8 cellular contexts compared by ENCODE assay signal in the genomic region with DNA sequence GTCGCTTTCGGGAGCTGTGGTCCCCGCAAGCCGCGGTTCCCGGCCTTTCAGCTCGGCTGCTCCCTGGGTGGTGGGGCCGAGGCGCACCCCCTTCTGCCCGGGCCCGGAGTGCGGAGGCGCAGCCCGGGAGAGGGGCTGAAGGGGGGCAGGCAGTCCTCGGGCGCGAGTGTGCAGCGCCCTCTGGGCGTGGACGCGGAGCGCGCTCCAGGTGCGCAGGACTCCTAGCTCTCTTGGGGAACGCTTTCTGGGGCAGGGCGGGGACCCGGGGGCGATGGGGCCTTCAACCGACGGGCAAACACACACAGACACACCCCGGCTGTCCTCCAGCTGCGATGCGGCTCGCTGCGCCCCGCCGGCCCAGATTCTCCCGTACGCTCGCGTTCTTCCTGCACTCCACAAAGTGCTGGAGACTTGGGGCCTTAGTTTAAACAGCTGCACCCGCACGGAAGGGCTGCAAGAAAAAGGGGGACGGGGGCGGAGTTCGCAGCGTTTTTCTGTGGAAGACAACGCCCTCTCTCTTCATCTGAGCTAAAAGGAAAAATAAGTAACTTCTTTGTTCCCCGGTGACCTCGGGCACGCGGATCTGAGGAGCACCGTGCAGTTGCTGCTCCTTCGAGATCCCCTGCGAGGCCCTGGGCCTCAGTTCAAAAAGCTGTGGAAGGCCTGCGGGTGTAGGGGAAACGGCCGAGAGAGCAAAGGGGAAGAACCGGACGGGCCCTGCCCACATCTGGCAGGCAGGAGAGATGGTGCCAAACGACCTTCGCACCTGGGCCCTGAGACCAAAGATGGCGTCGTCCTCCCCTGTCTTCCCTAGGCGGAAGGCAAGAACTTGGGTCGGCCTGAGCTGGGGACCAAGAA. TPM values are rescaled to one million over a fixed set of nuclear protein-coding genes. Genes with fewer than 3 reads are reported as not detected.
A peak's percentile ranks its signal among the peaks of the same experiment; 100 is the strongest.
DNase-seq lines count a peak whose midpoint lies in the region; ATAC-seq, FAIRE-seq and TF ChIP-seq lines count a peak whose summit lies in the region.

No MANE protein-coding gene starts in this region.

- TF ChIP-seq CTCF in HEK293 (tag by site-specific recombination; IDR thresholded peaks at IDR 0.05) (peak; percentile 95), MM.1S (IDR thresholded peaks at IDR 0.05; ENCODE audit: low read length) (peak; percentile 72), endothelial cell of umbilical vein (IDR thresholded peaks at IDR 0.05; ENCODE audit: extremely low read depth in 1 of 2, insufficient read depth in 1 of 2, low read depth in 1 of 2, low read length in 2 of 2) (peak; percentile 25 to 65), mesothelial cell of epicardium (IDR thresholded peaks at IDR 0.05; ENCODE audit: unreplicated experiment) (no peak), thoracic aorta (IDR thresholded peaks at IDR 0.05) (peak; percentile 33)

- POLR2A ChIA-PET in activated CD4-positive, alpha-beta T cell treated with anti-CD3 and anti-CD28 coated beads for 36 hours (lab: Charles Lee): no interaction called here
- POLR2A ChIA-PET in HEK293 (lab: Yijun Ruan, JAX) (interaction anchor here (0.6 to 1.2 kb wide), 8 partner anchors 11 to 221 kb away, joined by 3 to 6 read pairs (median 4); partner anchors contain the start of gene RHOB), endothelial cell of umbilical vein (lab: Charles Lee) (no interaction called here)

- no peaks in the 10 kb centered on the region for H3K9me2 ChIP-seq in MM.1S (replicated peaks; ENCODE audit: insufficient read depth, low read length)

- peaks cover 3% of the 10 kb centered on the region for H3K4me1 Mint-ChIP-seq in activated CD4-positive, alpha-beta T cell treated with anti-CD3 and anti-CD28 coated beads for 36 hours
- no peaks in the 10 kb centered on the region for H3K4me1 Mint-ChIP-seq in T-helper 2 cell treated with Interferon-gamma antibody and Interleukin-4, amounts not matched to agents 5 μg/mL and 100 μg/mL, for 36 hours (ENCODE audit: low read depth)
- H3K4me1 Mint-ChIP-seq in mesothelial cell of epicardium: peaks cover 31% of the 10 kb centered on the region

- no peaks in the 10 kb centered on the region for H3K36me3 Mint-ChIP-seq in activated CD4-positive, alpha-beta T cell treated with anti-CD3 and anti-CD28 coated beads for 36 hours (ENCODE audit: low read depth)
- no peaks in the 10 kb centered on the region for H3K36me3 Mint-ChIP-seq in T-helper 2 cell treated with Interferon-gamma antibody and Interleukin-4, amounts not matched to agents 5 μg/mL and 100 μg/mL, for 36 hours (ENCODE audit: low read depth)
- no peaks in the 10 kb centered on the region for H3K36me3 Mint-ChIP-seq in mesothelial cell of epicardium

- peak overlapping the region; percentile 60 for H3K4me3 ChIP-seq in HEK293 (ENCODE audit: low read depth, low read length)
- H3K4me3 ChIP-seq in MM.1S (ENCODE audit: low read length): peak overlapping the region; percentile 92
- H3K4me3 ChIP-seq in endothelial cell of umbilical vein (replicated peaks in 1 of 3; ENCODE audit: insufficient read depth in 1 of 3, low read depth in 1 of 3, low read length in 3 of 3): peak overlapping the region; percentile 21 to 45 (median 45)
- H3K4me3 ChIP-seq in thoracic aorta: peak overlapping the region; percentile 81

- DNase-seq in activated CD4-positive, alpha-beta T cell treated with anti-CD3 and anti-CD28 coated beads for 36 hours: peak; percentile 66
- no peak for DNase-seq in activated CD4-positive, alpha-beta T cell treated with anti-CD3 and anti-CD28 coated beads for 1 hour
- peak; percentile 93 for DNase-seq in MM.1S
- peak; percentile 36 for DNase-seq in T-helper 2 cell treated with Interferon-gamma antibody and Interleukin-4, amounts not matched to agents 5 μg/mL and 100 μg/mL, for 36 hours (ENCODE audit: low spot score)
- peak; percentile 60 for DNase-seq in endothelial cell of umbilical vein (ENCODE audit: low read depth, low spot score)
- peak; percentile 62 to 82 for DNase-seq in mesothelial cell of epicardium (ENCODE audit: low spot score in 2 of 2, unreplicated experiment in 2 of 2)
- no peak for DNase-seq in thoracic aorta (ENCODE audit: low spot score)

- H3K9me1 ChIP-seq in endothelial cell of umbilical vein (replicated peaks; ENCODE audit: control insufficient read depth, extremely low read depth, insufficient read depth, low read length): no peaks in the 10 kb centered on the region

- H3K9me3 ChIP-seq in HEK293 (ENCODE audit: control insufficient read depth, insufficient read depth, low read depth, low read length) (no peaks in the 10 kb centered on the region), MM.1S (replicated peaks; ENCODE audit: insufficient read depth, low read length) (no peaks in the 10 kb centered on the region), endothelial cell of umbilical vein (replicated peaks; ENCODE audit: control insufficient read depth, insufficient read depth, low read length) (no peaks in the 10 kb centered on the region), thoracic aorta (no peaks in the 10 kb centered on the region)

- H3K27ac ChIP-seq in HEK293 (ENCODE audit: extremely low read depth, low read depth, low read length) (peak overlapping the region; percentile 31; the same call in 1 of the 2 replicates), MM.1S (ENCODE audit: low read length) (peak overlapping the region; percentile 98), endothelial cell of umbilical vein (ENCODE audit: insufficient read depth, low read depth, low read length) (no peak overlapping the region), thoracic aorta (no peak overlapping the region)

- H2AFZ ChIP-seq in MM.1S (ENCODE audit: low read length) (peak overlapping the region; percentile 75), endothelial cell of umbilical vein (ENCODE audit: low read depth, low read length) (peak overlapping the region; percentile 75)

- TF ChIP-seq POLR2A in endothelial cell of umbilical vein (IDR thresholded peaks at IDR 0.05; ENCODE audit: low read depth, low read length): no peak

- H3K27me3 ChIP-seq in MM.1S (replicated peaks; ENCODE audit: insufficient read depth, low read length): no peaks in the 10 kb centered on the region
- peaks cover 6 to 15% of the 10 kb centered on the region in 2 experiments for H3K27me3 ChIP-seq in endothelial cell of umbilical vein (ENCODE audit: control insufficient read depth in 2 of 2, insufficient read depth in 2 of 2, low read length in 2 of 2)
- H3K27me3 ChIP-seq in thoracic aorta (replicated peaks; ENCODE audit: insufficient read depth): no peaks in the 10 kb centered on the region

- H3K27me3 Mint-ChIP-seq in activated CD4-positive, alpha-beta T cell treated with anti-CD3 and anti-CD28 coated beads for 36 hours: peaks cover 48% of the 10 kb centered on the region
- peaks cover 56% of the 10 kb centered on the region for H3K27me3 Mint-ChIP-seq in T-helper 2 cell treated with Interferon-gamma antibody and Interleukin-4, amounts not matched to agents 5 μg/mL and 100 μg/mL, for 36 hours (ENCODE audit: low read depth)
- H3K27me3 Mint-ChIP-seq in mesothelial cell of epicardium (ENCODE audit: low read depth): no peaks in the 10 kb centered on the region

- H3K27ac Mint-ChIP-seq in activated CD4-positive, alpha-beta T cell treated with anti-CD3 and anti-CD28 coated beads for 36 hours: no peak overlapping the region
- H3K27ac Mint-ChIP-seq in T-helper 2 cell treated with Interferon-gamma antibody and Interleukin-4, amounts not matched to agents 5 μg/mL and 100 μg/mL, for 36 hours: no peak overlapping the region
- peak overlapping the region; percentile 64 for H3K27ac Mint-ChIP-seq in mesothelial cell of epicardium

- peaks cover 47% of the 10 kb centered on the region for H3K79me2 ChIP-seq in MM.1S (ENCODE audit: low read length)
- H3K79me2 ChIP-seq in endothelial cell of umbilical vein (ENCODE audit: control insufficient read depth, insufficient read depth, low read length): no peaks in the 10 kb centered on the region

- peak; percentile 83 for ATAC-seq in activated CD4-positive, alpha-beta T cell treated with anti-CD3 and anti-CD28 coated beads for 36 hours
- no peak for ATAC-seq in thoracic aorta (ENCODE audit: insufficient number of reproducible peaks, low FRiP score, low read depth)

- H3K4me1 ChIP-seq in HEK293 (ENCODE audit: control insufficient read depth, insufficient read depth, low read length) (peaks cover 14% of the 10 kb centered on the region), MM.1S (ENCODE audit: low read length) (peaks cover 29% of the 10 kb centered on the region), endothelial cell of umbilical vein (ENCODE audit: control insufficient read depth, extremely low read depth, insufficient read depth, low read length) (peaks cover 6% of the 10 kb centered on the region), thoracic aorta (ENCODE audit: control insufficient read depth in 1 of 2, low read depth in 2 of 2) (peaks cover 0 to 21% of the 10 kb centered on the region in 2 donors)

- peak overlapping the region; percentile 70 for H3K4me2 ChIP-seq in MM.1S (ENCODE audit: low read depth, low read length)
- H3K4me2 ChIP-seq in endothelial cell of umbilical vein (ENCODE audit: insufficient read depth, low read length): peak overlapping the region; percentile 50

- no TSS peak for BruUV-seq in endothelial cell of umbilical vein (replicated peaks; lab: Mats Ljungman, UMichigan)

- peaks cover 0 to 3% of the 10 kb centered on the region in 2 experiments; a peak in 1 of 3 replicates for H3K36me3 ChIP-seq in HEK293 (ENCODE audit: control insufficient read depth in 2 of 2, insufficient read depth in 1 of 2, low read length in 2 of 2)
- 0 out of 2 replicates have a peak, but pooled peaks cover 4% of the 10 kb centered on the region for H3K36me3 ChIP-seq in MM.1S (replicated peaks; ENCODE audit: insufficient read depth, low read length)
- H3K36me3 ChIP-seq in endothelial cell of umbilical vein (ENCODE audit: control insufficient read depth in 2 of 2, extremely low read depth in 1 of 2, insufficient read depth in 2 of 2, low read length in 2 of 2): no peaks in the 10 kb centered on the region
- no peaks in the 10 kb centered on the region for H3K36me3 ChIP-seq in thoracic aorta

- H3K4me3 Mint-ChIP-seq in activated CD4-positive, alpha-beta T cell treated with anti-CD3 and anti-CD28 coated beads for 36 hours: peak overlapping the region; percentile 35
- peak overlapping the region; percentile 60 for H3K4me3 Mint-ChIP-seq in T-helper 2 cell treated with Interferon-gamma antibody and Interleukin-4, amounts not matched to agents 5 μg/mL and 100 μg/mL, for 36 hours
- H3K4me3 Mint-ChIP-seq in mesothelial cell of epicardium: peak overlapping the region; percentile 72

- peak; percentile 4 for FAIRE-seq in endothelial cell of umbilical vein (lab: Jason Lieb, UNC)

- no peaks in the 10 kb centered on the region for H3K9me3 Mint-ChIP-seq in activated CD4-positive, alpha-beta T cell treated with anti-CD3 and anti-CD28 coated beads for 36 hours (ENCODE audit: low read depth)
- no peaks in the 10 kb centered on the region for H3K9me3 Mint-ChIP-seq in T-helper 2 cell treated with Interferon-gamma antibody and Interleukin-4, amounts not matched to agents 5 μg/mL and 100 μg/mL, for 36 hours
- peaks cover under 1% of the 10 kb centered on the region for H3K9me3 Mint-ChIP-seq in mesothelial cell of epicardium

- H3K9ac ChIP-seq in MM.1S (ENCODE audit: low read length): peak overlapping the region; percentile 64; the same call in 1 of the 2 replicates
- H3K9ac ChIP-seq in endothelial cell of umbilical vein (replicated peaks; ENCODE audit: extremely low read depth, insufficient read depth, low read length): no peak overlapping the region

- intact Hi-C loops in activated CD4-positive, alpha-beta T cell treated with anti-CD3 and anti-CD28 coated beads for 36 hours (cut with DNase I, micrococcal nuclease): loop anchor here (2.0 to 5.0 kb wide), 3 partner anchors 88 to 119 kb away; no protein-coding TSS in a partner anchor
- intact Hi-C loops in endothelial cell of umbilical vein (cut with micrococcal nuclease): no loop called here

- H3F3A ChIP-seq in MM.1S (ENCODE audit: insufficient read depth, low read length): peaks cover 44% of the 10 kb centered on the region

- H4K20me1 ChIP-seq in MM.1S (ENCODE audit: insufficient read depth, low read length) (no peaks in the 10 kb centered on the region), endothelial cell of umbilical vein (replicated peaks; ENCODE audit: control insufficient read depth, extremely low read depth, insufficient read depth, low read length) (no peaks in the 10 kb centered on the region)

- dilution Hi-C loops in endothelial cell of umbilical vein (cut with MboI; ENCODE audit: extremely low pct_ligation_motif_present, low sequenced_read_pairs): no loop called here

- CTCF ChIA-PET in activated CD4-positive, alpha-beta T cell treated with anti-CD3 and anti-CD28 coated beads for 36 hours (lab: Charles Lee): interaction anchor here (0.5 to 1.4 kb wide), 10 partner anchors 17 to 716 kb away, joined by 3 to 4 read pairs (median 4); no protein-coding TSS in a partner anchor
- CTCF ChIA-PET in HEK293 (lab: Yijun Ruan, JAX): interaction anchor here (0.6 to 3.0 kb wide), 27 partner anchors 10 to 270 kb away, joined by 3 to 24 read pairs (median 4); no protein-coding TSS in a partner anchor
- CTCF ChIA-PET in endothelial cell of umbilical vein (lab: Charles Lee): interaction anchor here (0.6 to 4.9 kb wide), 27 partner anchors 10 to 270 kb away, joined by 3 to 76 read pairs (median 4); no protein-coding TSS in a partner anchor

RNA-seq across cellular contexts. Expression of gene SDC1, which starts 0.6 kb away (rescaled TPM):
- under 1 TPM in 1 of 2 experiments, not detected in 1; 0.23 TPM for total RNA-seq in activated CD4-positive, alpha-beta T cell treated with anti-CD3 and anti-CD28 coated beads for 36 hours
- total RNA-seq in endothelial cell of umbilical vein (3.5 and 4.0 TPM in 2 replicates), mesothelial cell of epicardium (45.5 to 50.7 TPM (median 48.3 TPM) in 3 replicates), thoracic aorta (1 to 10 TPM; 3.1 to 9.6 TPM)
- polyA plus RNA-seq in endothelial cell of umbilical vein: 3.2 and 5.6 TPM in 2 replicates
- polyA plus RNA-seq in endothelial cell of umbilical vein (2011; cell fraction: cytosol; rRNA removed): 2.7 and 3.1 TPM in 2 replicates
- polyA plus RNA-seq in endothelial cell of umbilical vein (2011; cell fraction: nucleus; rRNA removed): 1.4 and 2.0 TPM in 2 replicates
- 10.6 and 11.3 TPM in 2 replicates for polyA plus RNA-seq in endothelial cell of umbilical vein (2012)
- polyA minus RNA-seq in endothelial cell of umbilical vein: 1.1 and 2.3 TPM in 2 replicates
- 15.5 TPM for polyA minus RNA-seq in endothelial cell of umbilical vein (2011; cell fraction: cytosol; rRNA and poly(A)+ RNA removed)
- 1.3 TPM in 2 replicates for polyA minus RNA-seq in endothelial cell of umbilical vein (2011; cell fraction: nucleus; rRNA and poly(A)+ RNA removed)

Comparison
In these comparisons a context has a peak if more than half of its experiments do, and no peak if none do; other contexts are left out.
1. DNase-seq: peak in activated CD4-positive, alpha-beta T cell treated with anti-CD3 and anti-CD28 coated beads for 36 hours (single experiment), MM.1S (single experiment), T-helper 2 cell treated with Interferon-gamma antibody and Interleukin-4, amounts not matched to agents 5 μg/mL and 100 μg/mL, for 36 hours (single experiment), endothelial cell of umbilical vein (single experiment) and mesothelial cell of epicardium (2 of 2); none in activated CD4-positive, alpha-beta T cell treated with anti-CD3 and anti-CD28 coated beads for 1 hour (single experiment) and thoracic aorta (single experiment).
2. H3K27ac ChIP-seq: peak in HEK293 (single experiment) and MM.1S (single experiment); none in endothelial cell of umbilical vein (single experiment) and thoracic aorta (0 of 2).
3. Peak in every context shown above with its lines, with median percentiles within 50 percentile points of each other: H3K4me3 Mint-ChIP-seq and H3K4me3 ChIP-seq.